In genomic region chr22:24065014-24065413, GRCh38 we compare ENCODE assay signal across 5 cellular contexts. TPM values are rescaled to one million over a fixed set of nuclear protein-coding genes. Genes with fewer than 3 reads are reported as not detected.
"Had no signal": no experiment of that assay in that cellular context is flagged by ENCODE, and none has a peak within 500 bp of the region (broad histone marks: within the 10 kb centered on the region; RNA-seq: fewer than 3 reads in every experiment).

No MANE protein-coding gene starts in this region.

RNA-seq across cellular contexts. Expression of gene GSTT4, which starts 59.8 kb away (rescaled TPM):
- total RNA-seq: HT-29, HT1080, IMR-90, K562 had no signal
- polyA plus RNA-seq: IgD-negative memory B cell, IMR-90, K562 had no signal
